Comparison of ENCODE assay signal across 1 cellular context in the genomic region with DNA sequence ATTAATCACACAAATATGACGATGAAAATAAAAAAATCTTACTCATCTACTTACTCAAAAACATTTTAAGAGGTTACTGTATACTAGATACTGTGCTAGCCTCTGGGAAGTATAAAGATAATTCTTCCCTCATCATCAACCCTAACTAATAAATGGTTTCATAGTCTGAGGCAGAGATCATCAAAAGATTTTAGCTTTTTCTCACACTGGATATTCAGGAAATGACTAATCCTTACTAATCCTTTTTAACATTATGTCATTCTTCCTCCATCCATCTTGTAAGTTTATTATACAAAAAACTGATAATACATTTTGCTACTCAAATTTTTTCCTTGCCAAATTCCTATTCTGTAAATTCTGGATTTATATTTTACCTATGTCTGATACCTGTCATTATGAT.
TF ChIP-seq lines count a peak whose summit lies in the region.

No MANE protein-coding gene starts in this region.

TF ChIP-seq in HCT116, 20 proteins besides CTCF, POLR2A, EP300 and RAD21 (continued from another document):
- TF ChIP-seq, protein P1, sequence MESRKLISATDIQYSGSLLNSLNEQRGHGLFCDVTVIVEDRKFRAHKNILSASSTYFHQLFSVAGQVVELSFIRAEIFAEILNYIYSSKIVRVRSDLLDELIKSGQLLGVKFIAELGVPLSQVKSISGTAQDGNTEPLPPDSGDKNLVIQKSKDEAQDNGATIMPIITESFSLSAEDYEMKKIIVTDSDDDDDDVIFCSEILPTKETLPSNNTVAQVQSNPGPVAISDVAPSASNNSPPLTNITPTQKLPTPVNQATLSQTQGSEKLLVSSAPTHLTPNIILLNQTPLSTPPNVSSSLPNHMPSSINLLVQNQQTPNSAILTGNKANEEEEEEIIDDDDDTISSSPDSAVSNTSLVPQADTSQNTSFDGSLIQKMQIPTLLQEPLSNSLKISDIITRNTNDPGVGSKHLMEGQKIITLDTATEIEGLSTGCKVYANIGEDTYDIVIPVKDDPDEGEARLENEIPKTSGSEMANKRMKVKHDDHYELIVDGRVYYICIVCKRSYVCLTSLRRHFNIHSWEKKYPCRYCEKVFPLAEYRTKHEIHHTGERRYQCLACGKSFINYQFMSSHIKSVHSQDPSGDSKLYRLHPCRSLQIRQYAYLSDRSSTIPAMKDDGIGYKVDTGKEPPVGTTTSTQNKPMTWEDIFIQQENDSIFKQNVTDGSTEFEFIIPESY (IDR thresholded peaks at IDR 0.05; ENCODE audit: extremely low read depth, insufficient replicate concordance, low read length) = no peak
- TF ChIP-seq CEBPB (IDR thresholded peaks at IDR 0.05; ENCODE audit: low read depth) (peak; percentile 23; the same call in 1 of the 2 replicates), EZH2phosphoT487 (IDR thresholded peaks at IDR 0.05; ENCODE audit: borderline replicate concordance) (no peak), ELF1 (IDR thresholded peaks at IDR 0.05; ENCODE audit: borderline replicate concordance, low read depth) (no peak)
TF ChIP-seq in HCT116: peak in this region for 4.
